8 cellular contexts compared by ENCODE assay signal in genomic region chr7:50092579-50093411, GRCh38. TPM values are rescaled to one million over a fixed set of nuclear protein-coding genes. Genes with fewer than 3 reads are reported as not detected.
A peak's percentile ranks its signal among the peaks of the same experiment; 100 is the strongest.
DNase-seq lines count a peak whose midpoint lies in the region; ATAC-seq and TF ChIP-seq lines count a peak whose summit lies in the region.

Gene ZPBP (minus strand): TSS chr7:50093246. CDS start chr7:50093194, 52 bp downstream.

- DNase-seq in activated CD4-positive, alpha-beta T cell treated with anti-CD3 and anti-CD28 coated beads for 24 hours (ENCODE audit: low read depth in 2 of 2): peak; percentile 27 to 43
- no peak for DNase-seq in activated CD4-positive, alpha-beta T cell treated with anti-CD3 and anti-CD28 coated beads for 1 hour
- DNase-seq in NCI-H2029 treated with DMSO at 0.1 percent for 48 hours (lab: John Stamatoyannopoulos, UW) (peak; percentile 30), coronary artery (ENCODE audit: low spot score) (no peak), lung microvascular endothelial cell (ENCODE audit: low read depth in 2 of 2) (peak; percentile 30 to 59)
- DNase-seq in activated CD4-positive, CD25-positive, alpha-beta regulatory T cell (lab: John Stamatoyannopoulos, UW): peak in 3 of 4 experiments; percentile 8 to 34 (median 17)
- DNase-seq in stimulated activated CD8-positive, alpha-beta memory T cell treated with anti-CD3 and anti-CD28 coated beads, Interleukin-15, amount 100 ng/mL, for 24 hours (ENCODE audit: low read depth): peak; percentile 26

- peak within 1 kb of the TSS; percentile 59 for H3K4me3 ChIP-seq in coronary artery

- peak; percentile 39 for TF ChIP-seq CTCF in coronary artery (IDR thresholded peaks at IDR 0.05)

- H3K27ac ChIP-seq in coronary artery: no peak within 1 kb of the TSS

- ATAC-seq in HG02870 (IDR thresholded peaks at IDR 0.05; ENCODE audit: unreplicated experiment): peak; percentile 77

RNA-seq across cellular contexts. Expression of gene ZPBP, which starts in this region (rescaled TPM):
- not detected in 2 replicates for total RNA-seq in lung microvascular endothelial cell

Comparison
In these comparisons a context has a peak if more than half of its experiments do, and no peak if none do; other contexts are left out.
1. DNase-seq: peak in activated CD4-positive, alpha-beta T cell treated with anti-CD3 and anti-CD28 coated beads for 24 hours (2 of 2), NCI-H2029 treated with DMSO at 0.1 percent for 48 hours (single experiment), activated CD4-positive, CD25-positive, alpha-beta regulatory T cell (3 of 4) and stimulated activated CD8-positive, alpha-beta memory T cell treated with anti-CD3 and anti-CD28 coated beads, Interleukin-15, amount 100 ng/mL, for 24 hours (single experiment); none in activated CD4-positive, alpha-beta T cell treated with anti-CD3 and anti-CD28 coated beads for 1 hour (single experiment) and coronary artery (single experiment).
2. Peak in DNase-seq in lung microvascular endothelial cell; RNA of the gene not detected or under 1 TPM.